ENCODE assay signal across 19 cellular contexts in the genomic region with DNA sequence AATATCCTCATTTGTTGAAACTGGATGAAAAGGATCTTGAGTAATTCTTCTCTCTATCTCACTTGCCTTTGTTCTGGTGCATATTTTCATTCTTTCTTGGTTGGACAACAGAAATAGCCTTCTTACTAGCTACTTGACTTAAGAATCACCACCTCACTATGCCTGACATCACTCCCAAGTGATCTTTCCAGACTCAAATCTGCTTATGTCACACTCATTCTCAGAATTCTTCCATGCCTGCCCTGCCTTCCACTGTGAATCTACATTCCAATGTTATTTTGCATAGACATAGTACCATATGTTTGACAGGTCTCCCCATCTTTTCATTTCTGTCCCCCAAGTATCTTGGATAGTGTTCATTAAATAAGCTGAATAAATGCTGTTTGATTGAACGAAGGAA.
DNase-seq lines count a peak whose midpoint lies in the region; ATAC-seq and TF ChIP-seq lines count a peak whose summit lies in the region.
"Had no signal": no experiment of that assay in that cellular context is flagged by ENCODE, and none has a peak within 500 bp of the region (broad histone marks: within the 10 kb centered on the region; RNA-seq: fewer than 3 reads in every experiment).

No MANE protein-coding gene starts in this region.

- H3K9ac ChIP-seq in mesenchymal stem cell (ENCODE audit: low read length), result no peak overlapping the region

- no peak overlapping the region for H2AK5ac ChIP-seq in mesenchymal stem cell (ENCODE audit: low read length, severe bottlenecking)

- H2BK15ac ChIP-seq in mesenchymal stem cell (ENCODE audit: low read depth, poor library complexity, severe bottlenecking), result no peak overlapping the region

- no peaks in the 10 kb centered on the region; the same call in 1 of the 2 replicates for H4K20me1 ChIP-seq in GM23338 (replicated peaks; ENCODE audit: insufficient read depth)

- H3K27ac ChIP-seq in AG04450 (ENCODE audit: low read depth, low read length) (no peak overlapping the region), mesenchymal stem cell (ENCODE audit: low read length, poor library complexity, severe bottlenecking) (peak overlapping the region; percentile 54), GM23338 (ENCODE audit: low read depth) (no peak overlapping the region)

- no peak overlapping the region for H3K4me3 ChIP-seq in AG04450 (ENCODE audit: low read depth, low read length)
- H3K4me3 ChIP-seq in cardiac fibroblast (replicated peaks in 1 of 2; ENCODE audit: low read depth in 2 of 2, low read length in 2 of 2), result no peak overlapping the region
- no peak overlapping the region for H3K4me3 ChIP-seq in mesenchymal stem cell (ENCODE audit: insufficient read depth in 1 of 2, low read depth in 1 of 2, low read length in 2 of 2)
- H3K4me3 ChIP-seq in GM23338, result no peak overlapping the region

- H3K9me3 Mint-ChIP-seq in GM23338, result no peaks in the 10 kb centered on the region
- H3K9me3 Mint-ChIP-seq in stimulated activated naive CD8-positive, alpha-beta T cell treated with anti-CD3 and anti-CD28 coated beads, Interleukin-15, amount 100 ng/mL, for 72 hours, result no peaks in the 10 kb centered on the region
- no peaks in the 10 kb centered on the region for H3K9me3 Mint-ChIP-seq in activated CD8-positive, alpha-beta T cell treated with anti-CD3 and anti-CD28 coated beads, Interleukin-2, amount 10 ng/mL, durations not matched to agents 7 days and 5 days (ENCODE audit: insufficient read depth)
- H3K9me3 Mint-ChIP-seq: activated B cell treated with CpG ODN at 0.5 μM for 24 hours; T-helper 1 cell treated with Interleukin-12 subunit alpha and Interleukin-12 subunit beta and Interleukin-4 antibody, amounts not matched to agents 30 μg/mL and 1 μg/mL, for 36 hours had no signal

- no peak overlapping the region for H3K14ac ChIP-seq in mesenchymal stem cell (ENCODE audit: low read length in 2 of 2)

- no peak overlapping the region for H3K23ac ChIP-seq in mesenchymal stem cell (ENCODE audit: low read length in 2 of 2)

- H3K27me3 ChIP-seq in AG04450 (ENCODE audit: control insufficient read depth, insufficient read depth, low read length) (no peaks in the 10 kb centered on the region), mesenchymal stem cell (ENCODE audit: control insufficient read depth in 1 of 2, insufficient read depth in 1 of 2, low read length in 2 of 2) (no peaks in the 10 kb centered on the region), GM23338 (ENCODE audit: insufficient read depth) (no peaks in the 10 kb centered on the region)

- no peaks in the 10 kb centered on the region for H3K9me2 ChIP-seq in GM23338 (ENCODE audit: insufficient read depth)

- no peaks in the 10 kb centered on the region for H3K36me3 Mint-ChIP-seq in GM23338 (ENCODE audit: low read depth)
- no peaks in the 10 kb centered on the region for H3K36me3 Mint-ChIP-seq in activated CD8-positive, alpha-beta T cell treated with anti-CD3 and anti-CD28 coated beads, Interleukin-2, amount 10 ng/mL, durations not matched to agents 7 days and 5 days (ENCODE audit: low read depth)

- no peaks in the 10 kb centered on the region for H3F3A ChIP-seq in GM23338 (replicated peaks; ENCODE audit: low read depth)

- H2BK120ac ChIP-seq in mesenchymal stem cell (ENCODE audit: low read depth, low read length), result no peak overlapping the region

- DNase-seq in AG04450 (ENCODE audit: low read depth, low spot score) (peak; percentile 73), HT1080 (ENCODE audit: low read depth) (peak; percentile 15), cardiac fibroblast (ENCODE audit: low read depth in 2 of 2) (peak; percentile 64 to 97), mesenchymal stem cell (peak; percentile 33), GM23338 (ENCODE audit: low spot score) (no peak)
- DNase-seq in stimulated activated naive CD8-positive, alpha-beta T cell treated with anti-CD3 and anti-CD28 coated beads, Interleukin-15, amount 100 ng/mL, for 72 hours, result no peak
- DNase-seq in activated CD8-positive, alpha-beta T cell treated with anti-CD3 and anti-CD28 coated beads, Interleukin-2, amount 10 ng/mL, durations not matched to agents 7 days and 5 days, result no peak
- DNase-seq: activated B cell treated with CpG ODN at 0.5 μM for 24 hours, activated gamma-delta T cell treated with Interleukin-2 at 50 U/mL for 16 hours, AML-193, caudate nucleus, islet precursor cell, MM.1S, NCI-H2081, NCI-H69, substantia nigra had no signal

- CTCF ChIA-PET in AG04450 (lab: Charles Lee), result interaction anchor here (0.8 to 1.1 kb wide), 4 partner anchors 8 to 469 kb away, joined by 3 to 4 read pairs (median 3); no protein-coding TSS in a partner anchor
- CTCF ChIA-PET in activated CD8-positive, alpha-beta T cell treated with anti-CD3 and anti-CD28 coated beads, Interleukin-2, amount 10 ng/mL, durations not matched to agents 7 days and 5 days (lab: Charles Lee), result no interaction called here

- no peaks in the 10 kb centered on the region for H3K79me1 ChIP-seq in mesenchymal stem cell (replicated peaks; ENCODE audit: low read length, poor library complexity, severe bottlenecking)

- TF ChIP-seq CTCF in AG04450 (IDR thresholded peaks at IDR 0.05; ENCODE audit: low read depth, low read length) (no peak), cardiac fibroblast (IDR thresholded peaks at IDR 0.05; ENCODE audit: low read depth, low read length) (no peak), GM23338 (conservative IDR thresholded peaks at IDR 0.05; ENCODE audit: low read depth in 2 of 2) (no peak)

- H3K4me3 Mint-ChIP-seq in GM23338, result no peak overlapping the region
- H3K4me3 Mint-ChIP-seq in stimulated activated naive CD8-positive, alpha-beta T cell treated with anti-CD3 and anti-CD28 coated beads, Interleukin-15, amount 100 ng/mL, for 72 hours, result no peak overlapping the region
- no peak overlapping the region for H3K4me3 Mint-ChIP-seq in activated CD8-positive, alpha-beta T cell treated with anti-CD3 and anti-CD28 coated beads, Interleukin-2, amount 10 ng/mL, durations not matched to agents 7 days and 5 days
- H3K4me3 Mint-ChIP-seq: activated B cell treated with CpG ODN at 0.5 μM for 24 hours; T-helper 1 cell treated with Interleukin-12 subunit alpha and Interleukin-12 subunit beta and Interleukin-4 antibody, amounts not matched to agents 30 μg/mL and 1 μg/mL, for 36 hours had no signal

- no peak overlapping the region for H2BK12ac ChIP-seq in mesenchymal stem cell (ENCODE audit: low read length in 2 of 2)

- no peaks in the 10 kb centered on the region for H3K36me3 ChIP-seq in mesenchymal stem cell (ENCODE audit: control insufficient read depth in 1 of 2, insufficient read depth in 2 of 2, low read depth in 1 of 2, low read length in 2 of 2)
- no peaks in the 10 kb centered on the region for H3K36me3 ChIP-seq in GM23338 (ENCODE audit: insufficient read depth)

- H3K27me3 Mint-ChIP-seq in GM23338 (ENCODE audit: insufficient read depth, low read depth, poor library complexity), result no peaks in the 10 kb centered on the region
- no peaks in the 10 kb centered on the region for H3K27me3 Mint-ChIP-seq in stimulated activated naive CD8-positive, alpha-beta T cell treated with anti-CD3 and anti-CD28 coated beads, Interleukin-15, amount 100 ng/mL, for 72 hours
- H3K27me3 Mint-ChIP-seq in activated CD8-positive, alpha-beta T cell treated with anti-CD3 and anti-CD28 coated beads, Interleukin-2, amount 10 ng/mL, durations not matched to agents 7 days and 5 days (ENCODE audit: low read depth), result peaks cover 4% of the 10 kb centered on the region
- H3K27me3 Mint-ChIP-seq: activated B cell treated with CpG ODN at 0.5 μM for 24 hours had no signal

- no peak overlapping the region for H3K27ac Mint-ChIP-seq in GM23338
- no peak overlapping the region for H3K27ac Mint-ChIP-seq in stimulated activated naive CD8-positive, alpha-beta T cell treated with anti-CD3 and anti-CD28 coated beads, Interleukin-15, amount 100 ng/mL, for 72 hours
- no peak overlapping the region for H3K27ac Mint-ChIP-seq in activated CD8-positive, alpha-beta T cell treated with anti-CD3 and anti-CD28 coated beads, Interleukin-2, amount 10 ng/mL, durations not matched to agents 7 days and 5 days
- H3K27ac Mint-ChIP-seq: activated B cell treated with CpG ODN at 0.5 μM for 24 hours; T-helper 1 cell treated with Interleukin-12 subunit alpha and Interleukin-12 subunit beta and Interleukin-4 antibody, amounts not matched to agents 30 μg/mL and 1 μg/mL, for 36 hours had no signal

- no peak for ATAC-seq in HG03280 (IDR thresholded peaks at IDR 0.05; ENCODE audit: unreplicated experiment)
- ATAC-seq in GM23338, result no peak
- ATAC-seq in stimulated activated naive CD8-positive, alpha-beta T cell treated with anti-CD3 and anti-CD28 coated beads, Interleukin-15, amount 100 ng/mL, for 72 hours, result no peak
- ATAC-seq in activated CD8-positive, alpha-beta T cell treated with anti-CD3 and anti-CD28 coated beads, Interleukin-2, amount 10 ng/mL, durations not matched to agents 7 days and 5 days, result no peak
- ATAC-seq: Panc1 had no signal

- POLR2A ChIA-PET in AG04450 (lab: Yijun Ruan, JAX), result no interaction called here
- POLR2A ChIA-PET in activated CD8-positive, alpha-beta T cell treated with anti-CD3 and anti-CD28 coated beads, Interleukin-2, amount 10 ng/mL, durations not matched to agents 7 days and 5 days (lab: Charles Lee), result no interaction called here

- H3K4me1 Mint-ChIP-seq in GM23338, result peaks cover 11% of the 10 kb centered on the region; the same call in 2 of the 3 replicates
- H3K4me1 Mint-ChIP-seq in stimulated activated naive CD8-positive, alpha-beta T cell treated with anti-CD3 and anti-CD28 coated beads, Interleukin-15, amount 100 ng/mL, for 72 hours, result no peaks in the 10 kb centered on the region
- no peaks in the 10 kb centered on the region for H3K4me1 Mint-ChIP-seq in activated CD8-positive, alpha-beta T cell treated with anti-CD3 and anti-CD28 coated beads, Interleukin-2, amount 10 ng/mL, durations not matched to agents 7 days and 5 days (ENCODE audit: low read depth)
- H3K4me1 Mint-ChIP-seq: activated B cell treated with CpG ODN at 0.5 μM for 24 hours had no signal

- H3K4me1 ChIP-seq in mesenchymal stem cell (ENCODE audit: control insufficient read depth, insufficient read depth, low read depth, low read length), result peaks cover 2% of the 10 kb centered on the region
- peaks cover 11% of the 10 kb centered on the region; the same call in 1 of the 2 replicates for H3K4me1 ChIP-seq in GM23338 (ENCODE audit: insufficient read depth)

- no peak overlapping the region for H2BK5ac ChIP-seq in mesenchymal stem cell (ENCODE audit: low read depth, low read length, poor library complexity, severe bottlenecking)

- WGBS in mesenchymal stem cell, result 88% methylated on average over 1 of the region's 1 CpG

- no peaks in the 10 kb centered on the region for H3K79me2 ChIP-seq in GM23338 (replicated peaks; ENCODE audit: insufficient read depth)

- no peak overlapping the region for H4K8ac ChIP-seq in mesenchymal stem cell (ENCODE audit: low read length)

- H3K4me2 ChIP-seq in mesenchymal stem cell (ENCODE audit: low read length, poor library complexity, severe bottlenecking), result no peak overlapping the region
- no peak overlapping the region for H3K4me2 ChIP-seq in GM23338

- no peaks in the 10 kb centered on the region for H3K9me3 ChIP-seq in AG04450 (ENCODE audit: control insufficient read depth, insufficient read depth, low read length)
- H3K9me3 ChIP-seq in mesenchymal stem cell (ENCODE audit: control insufficient read depth, low read length), result no peaks in the 10 kb centered on the region

- no peak overlapping the region for H3K18ac ChIP-seq in mesenchymal stem cell (ENCODE audit: low read depth in 1 of 2, low read length in 2 of 2)

- no peak overlapping the region for H3K4ac ChIP-seq in mesenchymal stem cell (ENCODE audit: low read depth in 1 of 2, low read length in 2 of 2)

- no peak overlapping the region for H2AFZ ChIP-seq in mesenchymal stem cell (ENCODE audit: low read depth, low read length)
- no peak overlapping the region for H2AFZ ChIP-seq in GM23338

- no peak overlapping the region for H4K91ac ChIP-seq in mesenchymal stem cell (ENCODE audit: low read length)

Comparison
In these comparisons a context has a peak if more than half of its experiments do, and no peak if none do; other contexts are left out.
1. DNase-seq: peak in AG04450 (single experiment), HT1080 (single experiment), cardiac fibroblast (2 of 2) and mesenchymal stem cell (single experiment); none in GM23338 (single experiment), stimulated activated naive CD8-positive, alpha-beta T cell treated with anti-CD3 and anti-CD28 coated beads, Interleukin-15, amount 100 ng/mL, for 72 hours (0 of 2) and activated CD8-positive, alpha-beta T cell treated with anti-CD3 and anti-CD28 coated beads, Interleukin-2, amount 10 ng/mL, durations not matched to agents 7 days and 5 days (single experiment).